24 cellular contexts compared by ENCODE assay signal in genomic region chr2:492178-492577, GRCh38.
"Had no signal": no experiment of that assay in that cellular context is flagged by ENCODE, and none has a peak within 500 bp of the region (broad histone marks: within the 10 kb centered on the region; RNA-seq: fewer than 3 reads in every experiment).

No MANE protein-coding gene starts in this region.

- H3K4me3 Mint-ChIP-seq: dendritic cell treated with granulocyte-macrophage colony-stimulating factor and Interleukin-4, amounts not matched to agents 40 ng/mL and 50 ng/mL, for 4 days; endodermal cell; immature natural killer cell; naive B cell; nephron had no signal

- H3K27me3 Mint-ChIP-seq: dendritic cell treated with granulocyte-macrophage colony-stimulating factor and Interleukin-4, amounts not matched to agents 40 ng/mL and 50 ng/mL, for 4 days had no signal

- H3K4me3 ChIP-seq: lung, right atrium auricular region, sigmoid colon, skin epidermis, stomach, thoracic aorta, transverse colon had no signal

- H3K27ac Mint-ChIP-seq: dendritic cell treated with granulocyte-macrophage colony-stimulating factor and Interleukin-4, amounts not matched to agents 40 ng/mL and 50 ng/mL, for 4 days; endodermal cell; immature natural killer cell; nephron had no signal

- FAIRE-seq: endothelial cell of umbilical vein had no signal

- H3K9me3 ChIP-seq: right atrium auricular region, sigmoid colon, stomach, thoracic aorta, transverse colon had no signal

- H3K36me3 Mint-ChIP-seq: immature natural killer cell, naive B cell had no signal

- H3K27ac ChIP-seq: foreskin keratinocyte, right atrium auricular region, sigmoid colon, skin epidermis, stomach, thoracic aorta, transverse colon had no signal

- H3K4me1 ChIP-seq: foreskin keratinocyte, right atrium auricular region, sigmoid colon, stomach, transverse colon had no signal

- DNase-seq: effector CD4-positive, alpha-beta T cell; endodermal cell; erythroblast; foreskin keratinocyte; immature natural killer cell; left colon; left ventricle myocardium superior; mesenchymal stem cell; midbrain; naive B cell; sigmoid colon; stimulated activated CD4-positive, alpha-beta T cell treated with anti-CD3 and anti-CD28 coated beads, Interleukin-2, amount 100 ng/mL, for 24 hours; stimulated activated CD4-positive, alpha-beta T cell treated with anti-CD3 and anti-CD28 coated beads, Interleukin-4, amount 100 ng/mL, for 4 hours; stimulated activated naive CD4-positive, alpha-beta T cell; stomach; substantia nigra; transverse colon had no signal

- H3K36me3 ChIP-seq: right atrium auricular region, sigmoid colon, stomach, thoracic aorta, transverse colon had no signal

- H3K9me3 Mint-ChIP-seq: endodermal cell, immature natural killer cell, nephron had no signal

- H3K27me3 ChIP-seq: foreskin keratinocyte, right atrium auricular region, sigmoid colon, transverse colon had no signal

- H3K4me1 Mint-ChIP-seq: endodermal cell had no signal
